In the genomic region with DNA sequence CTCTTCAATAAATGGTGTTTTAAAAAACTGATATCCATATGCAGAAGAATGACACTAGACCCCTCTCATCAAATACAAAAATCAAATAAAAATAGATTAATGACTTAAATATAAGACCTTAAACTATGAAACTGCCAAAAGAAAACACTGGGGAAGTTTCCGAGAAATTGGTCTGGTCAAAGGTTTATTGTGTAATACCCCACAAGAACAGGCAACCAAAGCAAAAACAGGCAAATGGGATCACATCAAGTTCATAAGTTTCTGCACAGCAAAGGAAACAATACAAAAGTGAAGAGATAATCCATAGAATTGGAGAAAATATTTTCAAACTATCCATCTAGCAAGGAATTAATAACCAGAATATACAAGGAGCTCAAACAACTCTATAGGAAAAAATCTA, we compare ENCODE assay signal across 19 cellular contexts.
DNase-seq lines count a peak whose midpoint lies in the region; ATAC-seq, FAIRE-seq and TF ChIP-seq lines count a peak whose summit lies in the region.
"Had no signal": no experiment of that assay in that cellular context is flagged by ENCODE, and none has a peak within 500 bp of the region (broad histone marks: within the 10 kb centered on the region; RNA-seq: fewer than 3 reads in every experiment).

No MANE protein-coding gene starts in this region.

- TF ChIP-seq EP300 in HepG2 (IDR thresholded peaks at IDR 0.05; ENCODE audit: low read depth in 2 of 2, low read length in 2 of 2) (no peak), HepG2 (CRISPR knock-in tag; IDR thresholded peaks at IDR 0.05; ENCODE audit: borderline replicate concordance) (no peak)

- H2AFZ ChIP-seq in IMR-90 (replicated peaks; ENCODE audit: low read length, poor library complexity) (no peak overlapping the region), HepG2 (ENCODE audit: low read length) (no peak overlapping the region)

- TF ChIP-seq POLR2A in IMR-90 (IDR thresholded peaks at IDR 0.05; ENCODE audit: low read depth, low read length): no peak
- no peak for TF ChIP-seq POLR2A in HepG2 (IDR thresholded peaks at IDR 0.05; ENCODE audit: insufficient read depth in 1 of 2, low read depth in 2 of 2, low read length in 2 of 2)

- no peaks in the 10 kb centered on the region for H3K79me1 ChIP-seq in IMR-90 (ENCODE audit: low read depth in 1 of 2, low read length in 2 of 2)

- POLR2A ChIA-PET in IMR-90 (lab: Charles Lee; ENCODE audit: unreplicated experiment): interaction anchor here (0.6 kb wide), 1 partner anchor 87 kb away, joined by 3 read pairs; no protein-coding TSS in a partner anchor
- POLR2A ChIA-PET in HepG2 (lab: Yijun Ruan, JAX): no interaction called here

- BruUV-seq in IMR-90 (replicated peaks; lab: Mats Ljungman, UMichigan) (no TSS peak), HepG2 (replicated peaks; lab: Mats Ljungman, UMichigan) (no TSS peak)

- DNase-seq in IMR-90 (no peak), MV-4-11 (lab: John Stamatoyannopoulos, UW) (peak; percentile 57), HepG2 (ENCODE audit: low spot score) (no peak), GM03348 (ENCODE audit: low spot score) (no peak), SW 1271 (lab: John Stamatoyannopoulos, UW) (no peak)
- DNase-seq: Caco-2; CD4-positive, CD25-positive, alpha-beta regulatory T cell; CD8-positive, alpha-beta T cell; DMS153; DND-41; GOT3; HFFc6 had no signal

- no peak overlapping the region for H4K8ac ChIP-seq in IMR-90 (ENCODE audit: low read depth in 2 of 2, low read length in 2 of 2)

- H3K4ac ChIP-seq in IMR-90 (ENCODE audit: low read depth, low read length): no peak overlapping the region

- no peaks in the 10 kb centered on the region for H3K79me2 ChIP-seq in HepG2 (ENCODE audit: insufficient read depth, low read length)

- no peak for TF ChIP-seq CTCF in IMR-90 (conservative IDR thresholded peaks at IDR 0.05; ENCODE audit: low read depth, low read length)
- no peak for TF ChIP-seq CTCF in HepG2 (CRISPR knock-in tag; IDR thresholded peaks at IDR 0.05)

- WGBS in IMR-90 (ENCODE audit: extremely low coverage in 2 of 2, insufficient read length in 1 of 2), 2 experiments: no CpG with 5 or more reads among the region's 1 CpG
- WGBS in HepG2 (ENCODE audit: low lambda C conversion rate): 0% methylated on average over 1 of the region's 1 CpG

- no peaks in the 10 kb centered on the region for H3K36me3 ChIP-seq in IMR-90 (ENCODE audit: control insufficient read depth, insufficient read depth, low read length)
- H3K36me3 ChIP-seq in HepG2 (replicated peaks in 1 of 2; ENCODE audit: control insufficient read depth in 1 of 2, insufficient read depth in 2 of 2, low read length in 2 of 2): no peaks in the 10 kb centered on the region
- H3K36me3 ChIP-seq: BLaER1, HAP-1 had no signal

- H3K27me3 ChIP-seq in IMR-90 (ENCODE audit: control insufficient read depth, insufficient read depth, low read length) (no peaks in the 10 kb centered on the region; the same call in 1 of the 2 replicates), HepG2 (ENCODE audit: control insufficient read depth in 1 of 2, insufficient read depth in 2 of 2, low read length in 2 of 2) (no peaks in the 10 kb centered on the region)
- H3K27me3 ChIP-seq: BLaER1 had no signal

- no peak overlapping the region for H3K56ac ChIP-seq in IMR-90 (ENCODE audit: extremely low read depth, insufficient read depth, low read length)

- H3K23ac ChIP-seq in IMR-90 (ENCODE audit: low read depth, low read length): no peak overlapping the region

- TF ChIP-seq RAD21 in IMR-90 (IDR thresholded peaks at IDR 0.05; ENCODE audit: low read length) (no peak), HepG2 (CRISPR knock-in tag; IDR thresholded peaks at IDR 0.05) (no peak)

- ATAC-seq in IMR-90 (ENCODE audit: low read depth) (no peak), HepG2 (no peak), GM21381 (IDR thresholded peaks at IDR 0.05; ENCODE audit: unreplicated experiment) (no peak)
- ATAC-seq: CD8-positive, alpha-beta T cell; GM12878 had no signal

- H2BK20ac ChIP-seq in IMR-90 (ENCODE audit: low read depth, low read length): no peak overlapping the region

- no peak overlapping the region for H3K14ac ChIP-seq in IMR-90 (replicated peaks; ENCODE audit: low read depth, low read length)

- H3K27ac ChIP-seq in IMR-90 (ENCODE audit: insufficient read depth, low read length): no peak overlapping the region
- no peak overlapping the region for H3K27ac ChIP-seq in HepG2 (ENCODE audit: extremely low read length, insufficient read depth, low read length)
- H3K27ac ChIP-seq: BLaER1, C4-2B had no signal

- no peak overlapping the region for H4K91ac ChIP-seq in IMR-90 (ENCODE audit: insufficient read depth, low read depth, low read length)

- H4K20me1 ChIP-seq in IMR-90 (ENCODE audit: insufficient read depth, low read length) (no peaks in the 10 kb centered on the region), HepG2 (ENCODE audit: insufficient read depth, low read length) (no peaks in the 10 kb centered on the region)
- H4K20me1 ChIP-seq: BLaER1 had no signal

- H3K9ac ChIP-seq in IMR-90 (ENCODE audit: low read depth, low read length) (no peak overlapping the region), HepG2 (ENCODE audit: insufficient read depth, low read depth, low read length) (no peak overlapping the region)
- H3K9ac ChIP-seq: BLaER1 had no signal

- no peak overlapping the region for H2BK15ac ChIP-seq in IMR-90 (ENCODE audit: low read depth, low read length)

- CTCF ChIA-PET in IMR-90 (lab: Yijun Ruan, JAX) (no interaction called here), HepG2 (lab: Yijun Ruan, JAX; ENCODE audit: low intra/inter-chr PET ratio, low total read pairs) (no interaction called here)

- no peak overlapping the region for H2BK120ac ChIP-seq in IMR-90 (ENCODE audit: low read depth, low read length)

- H3K9me3 ChIP-seq in IMR-90 (ENCODE audit: control insufficient read depth, insufficient read depth, low read length) (no peaks in the 10 kb centered on the region), HepG2 (ENCODE audit: low read length) (no peaks in the 10 kb centered on the region)
- H3K9me3 ChIP-seq: BLaER1, Caco-2, HAP-1 had no signal

- H2BK5ac ChIP-seq in IMR-90 (ENCODE audit: low read depth, low read length, poor library complexity, severe bottlenecking): no peak overlapping the region

- H3K9me1 ChIP-seq in IMR-90 (ENCODE audit: insufficient read depth, low read length): no peaks in the 10 kb centered on the region

- H2AK9ac ChIP-seq in IMR-90 (replicated peaks; ENCODE audit: low read depth, low read length, poor library complexity): no peak overlapping the region

- H2AK5ac ChIP-seq in IMR-90 (ENCODE audit: low read depth, low read length): no peak overlapping the region

- no peak overlapping the region for H3K18ac ChIP-seq in IMR-90 (ENCODE audit: low read depth, low read length)

- no peak for FAIRE-seq in HepG2 (lab: Jason Lieb, UNC)
- FAIRE-seq: GM12878, GM19239, H54 had no signal

- in situ Hi-C loops in IMR-90 (cut with MboI; ENCODE audit: low sequenced_read_pairs): no loop called here
- in situ Hi-C loops in HepG2 (cut with HindIII; ENCODE audit: extremely low pct_ligation_motif_present, low pct_unique_long_range_greater_than_20kb): no loop called here

- H3K4me3 ChIP-seq in IMR-90 (ENCODE audit: insufficient read depth, low read depth, low read length): no peak overlapping the region
- no peak overlapping the region for H3K4me3 ChIP-seq in HepG2 (replicated peaks in 1 of 3; ENCODE audit: insufficient read depth in 1 of 3, low read depth in 2 of 3, low read length in 3 of 3)
- H3K4me3 ChIP-seq: BLaER1, GM12878, HAP-1 had no signal

- H3K4me1 ChIP-seq in IMR-90 (ENCODE audit: control insufficient read depth, insufficient read depth, low read length): no peaks in the 10 kb centered on the region
- no peaks in the 10 kb centered on the region for H3K4me1 ChIP-seq in HepG2 (ENCODE audit: insufficient read depth, low read length)
- H3K4me1 ChIP-seq: BLaER1, Caco-2, HAP-1 had no signal

- dilution Hi-C loops in IMR-90 (cut with HindIII; ENCODE audit: low sequenced_read_pairs, unreplicated experiment): no loop called here

- H3K4me2 ChIP-seq in IMR-90 (ENCODE audit: low read depth, low read length) (no peak overlapping the region), HepG2 (ENCODE audit: low read depth, low read length) (no peak overlapping the region)
- H3K4me2 ChIP-seq: BLaER1 had no signal

- no peak overlapping the region for H4K5ac ChIP-seq in IMR-90 (ENCODE audit: low read depth, low read length)

- intact Hi-C loops in IMR-90 (cut with micrococcal nuclease): no loop called here
- intact Hi-C loops in HepG2 (cut with micrococcal nuclease; ENCODE audit: unreplicated experiment): no loop called here

TF ChIP-seq in IMR-90, 13 proteins besides CTCF, POLR2A, EP300 and RAD21:
- TF ChIP-seq CEBPB (IDR thresholded peaks at IDR 0.05; ENCODE audit: low read depth, low read length) (peak; percentile 38; the same call in 1 of the 2 replicates), SMC3 (IDR thresholded peaks at IDR 0.05; ENCODE audit: low read depth, low read length) (no peak)

TF ChIP-seq in HepG2, 621 proteins besides CTCF, POLR2A, EP300 and RAD21:
- TF ChIP-seq CEBPB (IDR thresholded peaks at IDR 0.05; ENCODE audit: borderline replicate concordance, low read depth, low read length): peak; percentile 53; the same call in 1 of the 2 replicates
- no peak for TF ChIP-seq ZNF335 (CRISPR knock-in tag; IDR thresholded peaks at IDR 0.05)
